Comparison of ENCODE assay signal across 14 cellular contexts in genomic region chr4:158783775-158784174, GRCh38. TPM values are rescaled to one million over a fixed set of nuclear protein-coding genes. Genes with fewer than 3 reads are reported as not detected.
DNase-seq lines count a peak whose midpoint lies in the region; ATAC-seq, FAIRE-seq and TF ChIP-seq lines count a peak whose summit lies in the region.
"Had no signal": no experiment of that assay in that cellular context is flagged by ENCODE, and none has a peak within 500 bp of the region (broad histone marks: within the 10 kb centered on the region; RNA-seq: fewer than 3 reads in every experiment).

No MANE protein-coding gene starts in this region.

- H3K9me3 ChIP-seq in endodermal cell (ENCODE audit: control insufficient read depth, low read length), result no peaks in the 10 kb centered on the region
- no peaks in the 10 kb centered on the region for H3K9me3 ChIP-seq in pancreas

- peak overlapping the region; percentile 64 for H3K4me3 ChIP-seq in endodermal cell (ENCODE audit: low read length)
- H3K4me3 ChIP-seq in pancreas, result no peak overlapping the region

- no peaks in the 10 kb centered on the region for H3K36me3 ChIP-seq in endodermal cell (ENCODE audit: control insufficient read depth, insufficient read depth, low read length)
- H3K36me3 ChIP-seq in pancreas, result no peaks in the 10 kb centered on the region

- no peak for TF ChIP-seq CTCF in Calu3 (IDR thresholded peaks at IDR 0.05; ENCODE audit: unreplicated experiment)
- no peak for TF ChIP-seq CTCF in endodermal cell (conservative IDR thresholded peaks at IDR 0.05)
- no peak for TF ChIP-seq CTCF in pancreas (IDR thresholded peaks at IDR 0.05)
- TF ChIP-seq CTCF in glutamatergic neuron (IDR thresholded peaks at IDR 0.05; ENCODE audit: partially characterized antibody, unreplicated experiment), result no peak

- H3K27me3 Mint-ChIP-seq in Calu3 (ENCODE audit: unreplicated experiment), result no peaks in the 10 kb centered on the region
- peaks cover 22% of the 10 kb centered on the region for H3K27me3 Mint-ChIP-seq in endodermal cell (ENCODE audit: insufficient read depth)
- H3K27me3 Mint-ChIP-seq in glutamatergic neuron (ENCODE audit: unreplicated experiment), result no peaks in the 10 kb centered on the region

- H3K27ac ChIP-seq in endodermal cell (ENCODE audit: low read depth, low read length) (no peak overlapping the region), pancreas (peak overlapping the region in 3 of 4 donors; percentile 34 to 61 (median 59))

- H3K4me1 ChIP-seq in endodermal cell (ENCODE audit: control insufficient read depth, insufficient read depth, low read length) (peaks cover 12% of the 10 kb centered on the region), pancreas (peaks cover 43 to 65% (median 59%) of the 10 kb centered on the region in 3 donors)

- no TSS peak for BruUV-seq in Calu3 (replicated peaks; lab: Mats Ljungman, UMichigan)

- H3K36me3 Mint-ChIP-seq in Calu3 (ENCODE audit: insufficient read depth, unreplicated experiment) (no peaks in the 10 kb centered on the region), endodermal cell (ENCODE audit: low read depth) (no peaks in the 10 kb centered on the region), glutamatergic neuron (ENCODE audit: unreplicated experiment) (no peaks in the 10 kb centered on the region)

- H3K27ac Mint-ChIP-seq in Calu3 (ENCODE audit: unreplicated experiment), result no peak overlapping the region
- H3K27ac Mint-ChIP-seq in endodermal cell, result no peak overlapping the region
- no peak overlapping the region for H3K27ac Mint-ChIP-seq in glutamatergic neuron (ENCODE audit: unreplicated experiment)

- no peak overlapping the region for H3K9ac ChIP-seq in endodermal cell (ENCODE audit: extremely low read depth, low read length, poor library complexity, severe bottlenecking)

- H3K4me1 Mint-ChIP-seq in Calu3 (ENCODE audit: low read depth, unreplicated experiment), result peaks cover 51% of the 10 kb centered on the region
- H3K4me1 Mint-ChIP-seq in endodermal cell, result peaks cover 47% of the 10 kb centered on the region
- peaks cover 37% of the 10 kb centered on the region for H3K4me1 Mint-ChIP-seq in glutamatergic neuron (ENCODE audit: low read depth, unreplicated experiment)

- FAIRE-seq in pancreas (lab: Jason Lieb, UNC), result no peak
- FAIRE-seq: D721Med, islet of Langerhans had no signal

- no peak for DNase-seq in Calu3
- DNase-seq in MV-4-11 (lab: John Stamatoyannopoulos, UW), result peak; percentile 6
- no peak for DNase-seq in endodermal cell
- DNase-seq in pancreas, result no peak
- no peak for DNase-seq in anterior cingulate cortex (lab: John Stamatoyannopoulos, UW)
- DNase-seq in glutamatergic neuron, result no peak
- DNase-seq: activated gamma-delta T cell, NCI-H1092 had no signal

- CTCF ChIA-PET in Calu3 (lab: Charles Lee), result no interaction called here

- ATAC-seq in pancreas, result no peak
- no peak for ATAC-seq in GM21723 (IDR thresholded peaks at IDR 0.05; ENCODE audit: unreplicated experiment)
- no peak for ATAC-seq in HG03175 (IDR thresholded peaks at IDR 0.05; ENCODE audit: unreplicated experiment)
- ATAC-seq: activated CD4-positive, CD25-positive, alpha-beta regulatory T cell treated with anti-CD3 and anti-CD28 coated beads, Interleukin-2, amount 50 U/mL, for 24 hours; sciatic nerve had no signal

- no peaks in the 10 kb centered on the region for H3K9me3 Mint-ChIP-seq in Calu3 (ENCODE audit: low read depth, unreplicated experiment)
- no peaks in the 10 kb centered on the region for H3K9me3 Mint-ChIP-seq in endodermal cell
- H3K9me3 Mint-ChIP-seq in glutamatergic neuron (ENCODE audit: unreplicated experiment), result no peaks in the 10 kb centered on the region

- H3K4me3 Mint-ChIP-seq in Calu3 (ENCODE audit: low read depth, unreplicated experiment) (peak overlapping the region; percentile 38), endodermal cell (no peak overlapping the region), glutamatergic neuron (ENCODE audit: unreplicated experiment) (no peak overlapping the region)

- intact Hi-C loops in Calu3 (cut with micrococcal nuclease; ENCODE audit: unreplicated experiment) (no loop called here), pancreas (cut with DNase I) (no loop called here)

- WGBS in endodermal cell (ENCODE audit: insufficient coverage in 1 of 2, insufficient read length in 1 of 2), 2 experiments, result 43% methylated on average over 2 of the region's 2 CpGs; no CpG with 5 or more reads in 1 of the 2 experiments
- 27 to 65% methylated on average over 2 of the region's 2 CpGs for WGBS in pancreas, 2 donors

- no peaks in the 10 kb centered on the region for H3K27me3 ChIP-seq in endodermal cell (ENCODE audit: control insufficient read depth, insufficient read depth, low read length, poor library complexity, severe bottlenecking)
- H3K27me3 ChIP-seq in pancreas, result no peaks in the 10 kb centered on the region

RNA-seq across cellular contexts. Expression of gene FNIP2, which starts 14.9 kb away (rescaled TPM):
- total RNA-seq in Calu3 (2022) (35.3 and 38.7 TPM in 2 replicates), endodermal cell (10 to 100 TPM in 1 of 2 donors, 1 to 10 TPM in 1; 8.6 to 11.5 TPM), pancreas (10 to 100 TPM; 13.6 to 28.2 (median 16.6) TPM), glutamatergic neuron (ENCODE audit: unreplicated experiment) (53.2 TPM)
- 16.5 TPM for polyA plus RNA-seq in endodermal cell (2013, experiment 1 of 2)
- polyA plus RNA-seq in endodermal cell (2013, experiment 2 of 2), result 17.4 TPM
- 1 to 10 TPM; 5.4 to 6.3 TPM for polyA plus RNA-seq in pancreas
